Comparison of ENCODE assay signal across 8 cellular contexts in the genomic region with DNA sequence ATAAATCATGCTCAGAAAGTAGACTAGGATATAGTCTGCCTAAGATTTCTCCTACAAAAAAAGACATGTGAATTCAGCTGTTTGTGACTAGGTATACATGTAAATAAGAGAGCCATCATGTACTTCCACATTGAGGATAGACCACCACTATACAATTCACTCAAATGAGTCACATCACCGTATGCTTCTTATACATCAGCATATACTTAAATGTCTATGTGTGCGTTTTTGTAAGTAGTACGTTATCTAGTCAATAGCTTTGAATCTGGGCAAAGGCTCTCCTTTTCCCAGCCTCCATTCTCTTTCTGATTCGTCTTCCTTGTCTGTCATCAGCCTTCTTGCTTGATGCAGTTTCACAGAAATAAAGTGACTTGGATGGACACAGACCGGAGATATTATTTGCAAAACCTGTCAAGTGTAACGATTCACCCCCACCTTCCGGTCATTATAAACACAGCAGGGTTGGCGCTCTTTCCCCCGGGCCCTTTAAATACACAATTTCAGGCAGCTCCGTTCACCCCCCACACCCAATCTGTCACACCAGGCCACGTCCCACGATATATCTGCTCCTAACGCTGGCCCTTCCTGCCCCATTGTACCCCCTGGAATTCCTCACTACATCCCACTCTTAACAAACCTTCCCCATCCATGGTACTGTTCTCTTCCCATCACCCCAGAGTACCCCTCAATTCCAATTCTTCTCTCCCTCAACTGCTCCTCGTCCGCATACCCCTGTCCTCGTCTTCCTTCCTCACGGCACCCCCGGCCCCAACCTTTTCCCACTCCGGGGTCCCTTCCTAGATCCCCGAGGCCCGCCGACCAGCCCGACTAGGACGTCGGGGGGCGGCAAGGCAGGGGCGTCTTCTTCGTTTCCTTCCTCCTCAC. TPM values are rescaled to one million over a fixed set of nuclear protein-coding genes. Genes with fewer than 3 reads are reported as not detected.
DNase-seq lines count a peak whose midpoint lies in the region; ATAC-seq and TF ChIP-seq lines count a peak whose summit lies in the region.

No MANE protein-coding gene starts in this region.

- peak overlapping the region; percentile 93 for H3K4me3 ChIP-seq in A673 (ENCODE audit: low read depth, low read length, poor library complexity, severe bottlenecking)
- H3K4me3 ChIP-seq in OCI-LY1 (ENCODE audit: low read depth, low read length, poor library complexity, severe bottlenecking), result peak overlapping the region; percentile 90
- H3K4me3 ChIP-seq in fibroblast of lung (replicated peaks in 1 of 4; ENCODE audit: control extremely low read depth in 1 of 4, insufficient read depth in 1 of 4, low read depth in 3 of 4, low read length in 4 of 4), result peak overlapping the region; percentile 74 to 95 (median 85)
- peak overlapping the region; percentile 67 to 81 for H3K4me3 ChIP-seq in tibial artery

- peaks cover 49 to 52% of the 10 kb centered on the region in 2 donors for H3K4me1 Mint-ChIP-seq in natural killer cell treated with Interleukin-12 subunit alpha and Interleukin-12 subunit beta and Interleukin-15 and Interleukin-18, amount 100 ng/mL, for 72 hours (ENCODE audit: low read depth in 2 of 2)

- H3K4me2 ChIP-seq in OCI-LY1 (ENCODE audit: low read length) (peak overlapping the region; percentile 87), fibroblast of lung (ENCODE audit: extremely low read depth, insufficient read depth, low read length) (peak overlapping the region; percentile 93)

- H3K9me3 Mint-ChIP-seq in natural killer cell treated with Interleukin-12 subunit alpha and Interleukin-12 subunit beta and Interleukin-15 and Interleukin-18, amount 100 ng/mL, for 72 hours, result no peaks in the 10 kb centered on the region

- no peaks in the 10 kb centered on the region for H4K20me1 ChIP-seq in OCI-LY1 (ENCODE audit: insufficient read depth, low read length)
- H4K20me1 ChIP-seq in fibroblast of lung (ENCODE audit: control insufficient read depth, extremely low read depth, insufficient read depth, low read length), result no peaks in the 10 kb centered on the region

- TSS peak; percentile 72 for BruUV-seq in A673 (replicated peaks; lab: Mats Ljungman, UMichigan)

- H3K9me3 ChIP-seq in A673 (ENCODE audit: low read depth, low read length, poor library complexity, severe bottlenecking), result no peaks in the 10 kb centered on the region
- H3K9me3 ChIP-seq in OCI-LY1 (ENCODE audit: low read length), result no peaks in the 10 kb centered on the region
- H3K9me3 ChIP-seq in fibroblast of lung (ENCODE audit: control insufficient read depth, insufficient read depth, low read depth, low read length), result no peaks in the 10 kb centered on the region
- no peaks in the 10 kb centered on the region for H3K9me3 ChIP-seq in tibial artery

- H3F3A ChIP-seq in OCI-LY1 (ENCODE audit: insufficient read depth, low read length), result no peaks in the 10 kb centered on the region

- TF ChIP-seq CTCF in A673 (conservative IDR thresholded peaks at IDR 0.05; ENCODE audit: low read depth, low read length) (no peak), OCI-LY1 (IDR thresholded peaks at IDR 0.05; ENCODE audit: low read length) (no peak), fibroblast of lung (conservative IDR thresholded peaks at IDR 0.05 in 1 of 2, IDR thresholded peaks at IDR 0.05 in 1 of 2; ENCODE audit: low read depth in 1 of 2, low read length in 2 of 2) (peak in 1 of 2 donors; percentile 4), tibial artery (IDR thresholded peaks at IDR 0.05) (peak in 1 of 2 experiments; percentile 25)

- H3K27ac ChIP-seq in A673 (ENCODE audit: low read depth, low read length, poor library complexity, severe bottlenecking) (peak overlapping the region; percentile 93), OCI-LY1 (ENCODE audit: low read depth, low read length, poor library complexity, severe bottlenecking) (peak overlapping the region; percentile 82), fibroblast of lung (ENCODE audit: insufficient read depth, low read length) (peak overlapping the region; percentile 93), tibial artery (peak overlapping the region; percentile 93 to 98)

- no peaks in the 10 kb centered on the region for H3K27me3 Mint-ChIP-seq in natural killer cell treated with Interleukin-12 subunit alpha and Interleukin-12 subunit beta and Interleukin-15 and Interleukin-18, amount 100 ng/mL, for 72 hours

- H3K36me3 ChIP-seq in A673 (ENCODE audit: insufficient read depth, low read length, poor library complexity, severe bottlenecking), result no peaks in the 10 kb centered on the region
- H3K36me3 ChIP-seq in OCI-LY1 (ENCODE audit: insufficient read depth, low read length), result peaks cover 25% of the 10 kb centered on the region
- H3K36me3 ChIP-seq in fibroblast of lung (ENCODE audit: control insufficient read depth, insufficient read depth, low read length), result no peaks in the 10 kb centered on the region
- peaks cover 7 to 17% (median 14%) of the 10 kb centered on the region in 3 donors for H3K36me3 ChIP-seq in tibial artery

- no peaks in the 10 kb centered on the region for H3K27me3 ChIP-seq in A673 (replicated peaks; ENCODE audit: insufficient read depth, low read depth, low read length, poor library complexity)
- H3K27me3 ChIP-seq in OCI-LY1 (ENCODE audit: insufficient read depth, low read length), result no peaks in the 10 kb centered on the region
- no peaks in the 10 kb centered on the region for H3K27me3 ChIP-seq in fibroblast of lung (ENCODE audit: control insufficient read depth, insufficient read depth, low read length)
- no peaks in the 10 kb centered on the region for H3K27me3 ChIP-seq in tibial artery

- H3K79me2 ChIP-seq in OCI-LY1 (ENCODE audit: insufficient read depth, low read length), result peaks cover 9% of the 10 kb centered on the region
- H3K79me2 ChIP-seq in fibroblast of lung (ENCODE audit: control insufficient read depth, insufficient read depth, low read length), result peaks cover 36% of the 10 kb centered on the region

- peak overlapping the region; percentile 97 for H3K4me3 Mint-ChIP-seq in natural killer cell treated with Interleukin-12 subunit alpha and Interleukin-12 subunit beta and Interleukin-15 and Interleukin-18, amount 100 ng/mL, for 72 hours

- H3K36me3 Mint-ChIP-seq in natural killer cell treated with Interleukin-12 subunit alpha and Interleukin-12 subunit beta and Interleukin-15 and Interleukin-18, amount 100 ng/mL, for 72 hours, result peaks cover 10% of the 10 kb centered on the region

- peak; percentile 70 for DNase-seq in A673 (ENCODE audit: low spot score)
- peak; percentile 55 to 59 for DNase-seq in activated T-cell treated with anti-CD3 and anti-CD28 coated beads, Interleukin-2, amount 50 U/mL, for 48 hours
- DNase-seq in fibroblast of lung (ENCODE audit: low read depth in 2 of 2), result peak; percentile 27 to 31
- DNase-seq in natural killer cell treated with Interleukin-12 subunit alpha and Interleukin-12 subunit beta and Interleukin-15 and Interleukin-18, amount 100 ng/mL, for 72 hours (ENCODE audit: low spot score), result peak; percentile 68
- DNase-seq in tibial artery, result peak; percentile 60 to 74

- intact Hi-C loops in A673 (cut with micrococcal nuclease; ENCODE audit: unreplicated experiment), result no loop called here
- intact Hi-C loops in tibial artery (cut with DNase I; ENCODE audit: low total_unique reads), result no loop called here

- ATAC-seq in GM18511 (IDR thresholded peaks at IDR 0.05; ENCODE audit: unreplicated experiment) (peak; percentile 32), HG03354 (IDR thresholded peaks at IDR 0.05; ENCODE audit: poor library complexity, severe bottlenecking, unreplicated experiment) (peak; percentile 43)
- ATAC-seq in natural killer cell treated with Interleukin-12 subunit alpha and Interleukin-12 subunit beta and Interleukin-15 and Interleukin-18, amount 100 ng/mL, for 72 hours, result peak; percentile 55 to 57

- H3K9ac ChIP-seq in OCI-LY1 (ENCODE audit: low read length) (peak overlapping the region; percentile 81), fibroblast of lung (ENCODE audit: insufficient read depth, low read length) (peak overlapping the region; percentile 76)

- H3K9me2 ChIP-seq in OCI-LY1 (ENCODE audit: low read depth, low read length), result no peaks in the 10 kb centered on the region

- peak overlapping the region; percentile 97 to 100 for H3K27ac Mint-ChIP-seq in natural killer cell treated with Interleukin-12 subunit alpha and Interleukin-12 subunit beta and Interleukin-15 and Interleukin-18, amount 100 ng/mL, for 72 hours

- H2AFZ ChIP-seq in OCI-LY1 (ENCODE audit: low read length) (peak overlapping the region; percentile 57; the same call in 1 of the 2 replicates), fibroblast of lung (ENCODE audit: low read length) (peak overlapping the region; percentile 68)

- CTCF ChIA-PET in A673 (lab: Charles Lee), result no interaction called here

- H3K4me1 ChIP-seq in A673 (ENCODE audit: insufficient read depth, low read length, poor library complexity, severe bottlenecking) (peaks cover 23% of the 10 kb centered on the region), OCI-LY1 (ENCODE audit: insufficient read depth, low read length, severe bottlenecking) (peaks cover 36% of the 10 kb centered on the region), fibroblast of lung (ENCODE audit: control insufficient read depth, extremely low read depth, insufficient read depth, low read length) (peaks cover 16% of the 10 kb centered on the region), tibial artery (peaks cover 0 to 62% (median 45%) of the 10 kb centered on the region in 4 donors)

- POLR2A ChIA-PET in A673 (lab: Charles Lee; ENCODE audit: low non-redundant PET), result no interaction called here

RNA-seq across cellular contexts. Expression of a gene that starts 0.6 kb away (rescaled TPM):
- total RNA-seq in A673 (2021), result 8.9 and 12.7 TPM in 2 replicates
- total RNA-seq in fibroblast of lung, result 14.1 and 32.9 TPM in 2 replicates
- polyA plus RNA-seq in fibroblast of lung, result 21.8 and 29.0 TPM in 2 replicates
- 21.1 and 25.0 TPM in 2 replicates for polyA plus RNA-seq in fibroblast of lung (2012)
- 0.19 and 0.20 TPM in 2 replicates for polyA minus RNA-seq in fibroblast of lung (ENCODE audit: low replicate concordance)
- total RNA-seq in natural killer cell treated with Interleukin-12 subunit alpha and Interleukin-12 subunit beta and Interleukin-15 and Interleukin-18, amount 100 ng/mL, for 72 hours, result 10 to 100 TPM; 12.2 to 13.8 TPM

RNA-seq across cellular contexts. Expression of a gene that starts 40.2 kb away (rescaled TPM):
- total RNA-seq in A673 (2021) (46.5 and 49.9 TPM in 2 replicates), fibroblast of lung (38.0 and 38.5 TPM in 2 replicates)
- 27.3 and 42.4 TPM in 2 replicates for polyA plus RNA-seq in fibroblast of lung
- polyA plus RNA-seq in fibroblast of lung (2012), result 28.0 and 41.2 TPM in 2 replicates
- polyA minus RNA-seq in fibroblast of lung (ENCODE audit: low replicate concordance), result 34.0 and 34.4 TPM in 2 replicates
- total RNA-seq in natural killer cell treated with Interleukin-12 subunit alpha and Interleukin-12 subunit beta and Interleukin-15 and Interleukin-18, amount 100 ng/mL, for 72 hours, result 10 to 100 TPM; 40.5 to 69.8 TPM

Comparison
In these comparisons a context has a peak if more than half of its experiments do, and no peak if none do; other contexts are left out.
1. Peak in every context shown above with its lines: DNase-seq, ATAC-seq, H3K4me3 ChIP-seq and H3K27ac ChIP-seq.